ENCODE assay signal across 22 cellular contexts in genomic region chr14:21075719-21076437, GRCh38. TPM values are rescaled to one million over a fixed set of nuclear protein-coding genes. Genes with fewer than 3 reads are reported as not detected.
"Had no signal": no experiment of that assay in that cellular context is flagged by ENCODE, and none has a peak within 500 bp of the region (broad histone marks: within the 10 kb centered on the region; RNA-seq: fewer than 3 reads in every experiment).

No MANE protein-coding gene starts in this region.

- H3K4me3 Mint-ChIP-seq: activated CD4-positive, alpha-beta T cell treated with anti-CD3 and anti-CD28 coated beads for 36 hours; activated T-helper 17 cell treated with anti-CD3 and anti-CD28 coated beads, Interleukin-2, amount 50 U/mL, for 72 hours; central memory CD8-positive, alpha-beta T cell; stimulated activated naive B cell treated with anti-CD40 and anti-IgM and Interleukin-4, amounts not matched to agents 10 μg/mL and 1 μg/mL and 100 μg/mL, for 72 hours had no signal

- H3K9me3 Mint-ChIP-seq: activated T-helper 17 cell treated with anti-CD3 and anti-CD28 coated beads, Interleukin-2, amount 50 U/mL, for 72 hours; central memory CD8-positive, alpha-beta T cell; stimulated activated naive B cell treated with anti-CD40 and anti-IgM and Interleukin-4, amounts not matched to agents 10 μg/mL and 1 μg/mL and 100 μg/mL, for 72 hours had no signal

- ATAC-seq: activated CD4-positive, alpha-beta T cell treated with anti-CD3 and anti-CD28 coated beads for 36 hours; activated T-helper 17 cell treated with anti-CD3 and anti-CD28 coated beads, Interleukin-2, amount 50 U/mL, for 72 hours; left lobe of liver; pancreas; sciatic nerve; stimulated activated naive B cell treated with anti-CD40 and anti-IgM and Interleukin-4, amounts not matched to agents 10 μg/mL and 1 μg/mL and 100 μg/mL, for 72 hours had no signal

- H3K27me3 ChIP-seq: brain microvascular endothelial cell, colonic mucosa, pancreas had no signal

- H3K27ac ChIP-seq: brain microvascular endothelial cell, colonic mucosa, pancreas had no signal

- H3K27ac Mint-ChIP-seq: activated CD4-positive, alpha-beta T cell treated with anti-CD3 and anti-CD28 coated beads for 36 hours; activated T-helper 17 cell treated with anti-CD3 and anti-CD28 coated beads, Interleukin-2, amount 50 U/mL, for 72 hours had no signal

- DNase-seq: activated CD4-positive, alpha-beta T cell treated with anti-CD3 and anti-CD28 coated beads for 36 hours; activated CD4-positive, alpha-beta T cell treated with anti-CD3 and anti-CD28 coated beads, Interleukin-2, amount 50 U/mL, for 48 hours; activated naive CD4-positive, alpha-beta T cell treated with Interleukin-2 at 50 U/mL for 16 hours; activated T-cell treated with anti-CD3 and anti-CD28 coated beads for 4 hours; brain microvascular endothelial cell; colonic mucosa; kidney; midbrain; pancreas; stimulated activated naive B cell treated with anti-CD40 and anti-IgM and Interleukin-4, amounts not matched to agents 10 μg/mL and 1 μg/mL and 100 μg/mL, for 72 hours; T-helper 2 cell had no signal

- H3K4me3 ChIP-seq: colonic mucosa, pancreas had no signal

- H3K9me3 ChIP-seq: colonic mucosa, pancreas had no signal

- H3K4me1 ChIP-seq: pancreas had no signal

RNA-seq across cellular contexts. Expression of gene RNASE8, which starts 18.3 kb away (rescaled TPM):
- total RNA-seq: activated CD4-positive, alpha-beta T cell treated with anti-CD3 and anti-CD28 coated beads for 36 hours; activated T-helper 17 cell treated with anti-CD3 and anti-CD28 coated beads, Interleukin-2, amount 50 U/mL, for 72 hours; colonic mucosa; frontal cortex; kidney; left lobe of liver; lung microvascular endothelial cell; myocyte; pancreas; sciatic nerve; ureter had no signal
- polyA plus RNA-seq: esophagus, neural cell, pancreas, thymus had no signal

RNA-seq across cellular contexts. Expression of gene TMEM253, which starts 25.0 kb away (rescaled TPM):
- total RNA-seq: activated T-helper 17 cell treated with anti-CD3 and anti-CD28 coated beads, Interleukin-2, amount 50 U/mL, for 72 hours; frontal cortex; lung microvascular endothelial cell had no signal

RNA-seq across cellular contexts. Expression of gene RNASE7, which starts 33.7 kb away (rescaled TPM):
- total RNA-seq: activated CD4-positive, alpha-beta T cell treated with anti-CD3 and anti-CD28 coated beads for 36 hours; activated T-helper 17 cell treated with anti-CD3 and anti-CD28 coated beads, Interleukin-2, amount 50 U/mL, for 72 hours; frontal cortex; kidney; lung microvascular endothelial cell; myocyte; sciatic nerve had no signal
- polyA plus RNA-seq: neural cell had no signal
